Comparison of ENCODE assay signal across 15 cellular contexts in genomic region chr5:94614156-94614805, GRCh38. TPM values are rescaled to one million over a fixed set of nuclear protein-coding genes. Genes with fewer than 3 reads are reported as not detected.
DNase-seq lines count a peak whose midpoint lies in the region; ATAC-seq, FAIRE-seq and TF ChIP-seq lines count a peak whose summit lies in the region.
"Had no signal": no experiment of that assay in that cellular context is flagged by ENCODE, and none has a peak within 500 bp of the region (broad histone marks: within the 10 kb centered on the region; RNA-seq: fewer than 3 reads in every experiment).

No MANE protein-coding gene starts in this region.

- POLR2A ChIA-PET in CD8-positive, alpha-beta T cell (lab: Charles Lee): no interaction called here
- POLR2A ChIA-PET in endothelial cell of umbilical vein (lab: Charles Lee): no interaction called here
- POLR2A ChIA-PET in RWPE1 (lab: Yijun Ruan, JAX; ENCODE audit: low non-redundant PET): no interaction called here

- H3K9me1 ChIP-seq in endothelial cell of umbilical vein (replicated peaks; ENCODE audit: control insufficient read depth, extremely low read depth, insufficient read depth, low read length): no peaks in the 10 kb centered on the region

- peaks cover 32% of the 10 kb centered on the region for H3K4me1 Mint-ChIP-seq in CD8-positive, alpha-beta T cell (ENCODE audit: low read depth)
- peaks cover 39% of the 10 kb centered on the region for H3K4me1 Mint-ChIP-seq in brain

- no peaks in the 10 kb centered on the region for H3K9me3 ChIP-seq in CD8-positive, alpha-beta T cell (ENCODE audit: low read length)
- H3K9me3 ChIP-seq in endothelial cell of umbilical vein (replicated peaks; ENCODE audit: control insufficient read depth, insufficient read depth, low read length) (no peaks in the 10 kb centered on the region), SJCRH30 (replicated peaks) (no peaks in the 10 kb centered on the region), testis (no peaks in the 10 kb centered on the region)
- H3K9me3 ChIP-seq: BLaER1, HAP-1 had no signal

- DNase-seq in CD8-positive, alpha-beta T cell: no peak
- DNase-seq in G401 (ENCODE audit: low spot score) (peak; percentile 61), endothelial cell of umbilical vein (ENCODE audit: low read depth, low spot score) (peak; percentile 41), SJCRH30 (no peak), RWPE1 (ENCODE audit: low spot score) (no peak), testis (no peak)
- DNase-seq: CD8-positive, alpha-beta memory T cell; DMS79 treated with DMSO at 0.1 percent for 48 hours; HFFc6 had no signal

- CTCF ChIA-PET in CD8-positive, alpha-beta T cell (lab: Charles Lee): interaction anchor here (1.3 kb wide), 1 partner anchor 123 kb away, joined by 3 read pairs; no protein-coding TSS in a partner anchor
- CTCF ChIA-PET in endothelial cell of umbilical vein (lab: Charles Lee) (interaction anchor here (1.0 to 1.8 kb wide), 4 partner anchors 12 to 124 kb away, joined by 3 to 15 read pairs (median 4); no protein-coding TSS in a partner anchor), RWPE1 (lab: Yijun Ruan, JAX) (no interaction called here)

- no peaks in the 10 kb centered on the region for H3K9me3 Mint-ChIP-seq in CD8-positive, alpha-beta T cell
- H3K9me3 Mint-ChIP-seq in brain: no peaks in the 10 kb centered on the region
- H3K9me3 Mint-ChIP-seq: CD4-positive, CD25-positive, alpha-beta regulatory T cell; CD8-positive, alpha-beta memory T cell; GM23338; HFFc6 had no signal

- peak overlapping the region; percentile 23 for H3K4me3 Mint-ChIP-seq in CD8-positive, alpha-beta T cell
- H3K4me3 Mint-ChIP-seq in brain: peak overlapping the region in 4 of 5 experiments; percentile 23 to 98 (median 58)
- H3K4me3 Mint-ChIP-seq: GM23338, HFFc6 had no signal

- no peak overlapping the region for H3K27ac ChIP-seq in CD8-positive, alpha-beta T cell (ENCODE audit: low read depth, low read length)
- H3K27ac ChIP-seq in endothelial cell of umbilical vein (ENCODE audit: insufficient read depth, low read depth, low read length) (no peak overlapping the region), SJCRH30 (no peak overlapping the region), RWPE1 (no peak overlapping the region), testis (no peak overlapping the region)
- H3K27ac ChIP-seq: BLaER1, C4-2B had no signal

- H2AFZ ChIP-seq in endothelial cell of umbilical vein (ENCODE audit: low read depth, low read length): no peak overlapping the region
- H2AFZ ChIP-seq: GM23338 had no signal

- H3K27me3 Mint-ChIP-seq in CD8-positive, alpha-beta T cell (ENCODE audit: low read depth): no peaks in the 10 kb centered on the region
- peaks cover 19% of the 10 kb centered on the region for H3K27me3 Mint-ChIP-seq in brain
- H3K27me3 Mint-ChIP-seq: CD4-positive, CD25-positive, alpha-beta regulatory T cell; CD8-positive, alpha-beta memory T cell had no signal

- H3K4me1 ChIP-seq in CD8-positive, alpha-beta T cell (ENCODE audit: insufficient read depth, low read length): peaks cover 11% of the 10 kb centered on the region
- H3K4me1 ChIP-seq in endothelial cell of umbilical vein (ENCODE audit: control insufficient read depth, extremely low read depth, insufficient read depth, low read length) (peaks cover 4% of the 10 kb centered on the region), SJCRH30 (peaks cover 3% of the 10 kb centered on the region; the same call in 1 of the 2 replicates), testis (peaks cover 5% of the 10 kb centered on the region)

- H3K4me2 ChIP-seq in endothelial cell of umbilical vein (ENCODE audit: insufficient read depth, low read length): no peak overlapping the region
- H3K4me2 ChIP-seq: BLaER1, GM23338 had no signal

- H3K36me3 Mint-ChIP-seq in CD8-positive, alpha-beta T cell: peaks cover 13% of the 10 kb centered on the region
- H3K36me3 Mint-ChIP-seq in brain: no peaks in the 10 kb centered on the region
- H3K36me3 Mint-ChIP-seq: CD4-positive, CD25-positive, alpha-beta regulatory T cell had no signal

- in situ Hi-C loops in G401 (cut with HindIII; ENCODE audit: low sequenced_read_pairs): no loop called here

- intact Hi-C loops in CD8-positive, alpha-beta T cell (cut with DNase I, micrococcal nuclease): loop anchor here (2.0 to 10.0 kb wide), 3 partner anchors 123 to 1041 kb away; no protein-coding TSS in a partner anchor
- intact Hi-C loops in endothelial cell of umbilical vein (cut with micrococcal nuclease): no loop called here
- intact Hi-C loops in testis (cut with DNase I; ENCODE audit: low total_unique reads): no loop called here

- H3K27ac Mint-ChIP-seq in CD8-positive, alpha-beta T cell: no peak overlapping the region
- H3K27ac Mint-ChIP-seq in brain: no peak overlapping the region
- H3K27ac Mint-ChIP-seq: CD4-positive, CD25-positive, alpha-beta regulatory T cell; GM23338; HFFc6 had no signal

- WGBS in testis, 2 donors: 82 to 97% methylated on average over 2 of the region's 2 CpGs

- no peaks in the 10 kb centered on the region for H4K20me1 ChIP-seq in endothelial cell of umbilical vein (replicated peaks; ENCODE audit: control insufficient read depth, extremely low read depth, insufficient read depth, low read length)

- ATAC-seq in CD8-positive, alpha-beta T cell: no peak

- H3K9ac ChIP-seq in endothelial cell of umbilical vein (replicated peaks; ENCODE audit: extremely low read depth, insufficient read depth, low read length): no peak overlapping the region
- H3K9ac ChIP-seq: BLaER1 had no signal

- dilution Hi-C loops in endothelial cell of umbilical vein (cut with MboI; ENCODE audit: extremely low pct_ligation_motif_present, low sequenced_read_pairs): no loop called here

- TF ChIP-seq CTCF in CD8-positive, alpha-beta T cell (IDR thresholded peaks at IDR 0.05): no peak
- TF ChIP-seq CTCF in brain (conservative IDR thresholded peaks at IDR 0.05) (no peak), endothelial cell of umbilical vein (IDR thresholded peaks at IDR 0.05; ENCODE audit: extremely low read depth in 1 of 2, insufficient read depth in 1 of 2, low read depth in 1 of 2, low read length in 2 of 2) (no peak), RWPE1 (conservative IDR thresholded peaks at IDR 0.05; ENCODE audit: low read depth) (no peak), testis (IDR thresholded peaks at IDR 0.05) (no peak)

- no peaks in the 10 kb centered on the region for H3K79me2 ChIP-seq in endothelial cell of umbilical vein (ENCODE audit: control insufficient read depth, insufficient read depth, low read length)

- FAIRE-seq in endothelial cell of umbilical vein (lab: Jason Lieb, UNC): no peak

- no TSS peak for BruUV-seq in endothelial cell of umbilical vein (replicated peaks; lab: Mats Ljungman, UMichigan)

- no peak overlapping the region for H3K4me3 ChIP-seq in CD8-positive, alpha-beta T cell (ENCODE audit: low read depth, low read length)
- no peak overlapping the region for H3K4me3 ChIP-seq in endothelial cell of umbilical vein (replicated peaks in 1 of 3; ENCODE audit: insufficient read depth in 1 of 3, low read depth in 1 of 3, low read length in 3 of 3)
- no peak overlapping the region for H3K4me3 ChIP-seq in SJCRH30
- no peak overlapping the region for H3K4me3 ChIP-seq in testis
- H3K4me3 ChIP-seq: BLaER1, GM23338, HAP-1 had no signal

- no peaks in the 10 kb centered on the region for H3K27me3 ChIP-seq in CD8-positive, alpha-beta T cell (ENCODE audit: insufficient read depth, low read length)
- H3K27me3 ChIP-seq in endothelial cell of umbilical vein (ENCODE audit: control insufficient read depth in 2 of 2, insufficient read depth in 2 of 2, low read length in 2 of 2): no peaks in the 10 kb centered on the region
- no peaks in the 10 kb centered on the region for H3K27me3 ChIP-seq in SJCRH30
- H3K27me3 ChIP-seq in testis: no peaks in the 10 kb centered on the region
- H3K27me3 ChIP-seq: BLaER1 had no signal

- H3K36me3 ChIP-seq in CD8-positive, alpha-beta T cell (ENCODE audit: insufficient read depth, low read length): no peaks in the 10 kb centered on the region
- H3K36me3 ChIP-seq in endothelial cell of umbilical vein (ENCODE audit: control insufficient read depth in 2 of 2, extremely low read depth in 1 of 2, insufficient read depth in 2 of 2, low read length in 2 of 2) (no peaks in the 10 kb centered on the region), SJCRH30 (no peaks in the 10 kb centered on the region), testis (ENCODE audit: low read depth, missing control alignments) (no peaks in the 10 kb centered on the region)
- H3K36me3 ChIP-seq: BLaER1, HAP-1 had no signal

- TF ChIP-seq POLR2A in endothelial cell of umbilical vein (IDR thresholded peaks at IDR 0.05; ENCODE audit: low read depth, low read length) (no peak), testis (IDR thresholded peaks at IDR 0.05) (no peak)

RNA-seq across cellular contexts. Expression of gene KIAA0825, which starts 4.1 kb away (rescaled TPM):
- total RNA-seq in CD8-positive, alpha-beta T cell: 1 to 10 TPM in 1 of 2 experiments, under 1 TPM in 1; 0.89 to 1.0 TPM
- 1.8 and 3.3 TPM in 2 replicates for total RNA-seq in G401 (2014; rRNA removed; shearing (Covaris generic))
- 0.85 TPM for polyA plus RNA-seq in brain (ENCODE audit: insufficient read depth, low read depth, low replicate concordance)
- total RNA-seq in endothelial cell of umbilical vein: 1.1 and 1.3 TPM in 2 replicates
- 0.10 and 0.15 TPM in 2 replicates for polyA plus RNA-seq in endothelial cell of umbilical vein
- 0.30 and 0.37 TPM in 2 replicates for polyA plus RNA-seq in endothelial cell of umbilical vein (2011; cell fraction: cytosol; rRNA removed)
- 0.88 and 1.0 TPM in 2 replicates for polyA plus RNA-seq in endothelial cell of umbilical vein (2011; cell fraction: nucleus; rRNA removed)
- 0.52 and 0.61 TPM in 2 replicates for polyA plus RNA-seq in endothelial cell of umbilical vein (2012)
- 1.8 and 2.1 TPM in 2 replicates for polyA minus RNA-seq in endothelial cell of umbilical vein
- polyA minus RNA-seq in endothelial cell of umbilical vein (2011; cell fraction: cytosol; rRNA and poly(A)+ RNA removed): 30.2 TPM
- polyA minus RNA-seq in endothelial cell of umbilical vein (2011; cell fraction: nucleus; rRNA and poly(A)+ RNA removed): 8.8 and 12.3 TPM in 2 replicates
- 3.0 and 3.1 TPM in 2 replicates for total RNA-seq in SJCRH30 (2014; rRNA removed; shearing (Covaris generic))
- 10 to 100 TPM in 1 of 2 donors, 1 to 10 TPM in 1; 9.3 to 11.2 TPM for total RNA-seq in testis
- polyA plus RNA-seq in testis (ENCODE audit: insufficient read depth, low read depth, low replicate concordance): 4.1 TPM

RNA-seq across cellular contexts. Expression of gene SLF1, which starts 4.2 kb away (rescaled TPM):
- total RNA-seq in CD8-positive, alpha-beta T cell: 10 to 100 TPM in 1 of 2 experiments, 1 to 10 TPM in 1; 10.0 to 11.1 TPM
- total RNA-seq in G401 (2014; rRNA removed; shearing (Covaris generic)): 12.2 and 16.4 TPM in 2 replicates
- 6.5 TPM for polyA plus RNA-seq in brain (ENCODE audit: insufficient read depth, low read depth, low replicate concordance)
- 6.4 and 8.5 TPM in 2 replicates for total RNA-seq in endothelial cell of umbilical vein
- polyA plus RNA-seq in endothelial cell of umbilical vein: 1.4 TPM in 2 replicates
- 1.7 and 2.2 TPM in 2 replicates for polyA plus RNA-seq in endothelial cell of umbilical vein (2011; cell fraction: cytosol; rRNA removed)
- polyA plus RNA-seq in endothelial cell of umbilical vein (2011; cell fraction: nucleus; rRNA removed): 4.2 and 5.3 TPM in 2 replicates
- polyA plus RNA-seq in endothelial cell of umbilical vein (2012): 2.2 and 4.4 TPM in 2 replicates
- 3.6 and 3.9 TPM in 2 replicates for polyA minus RNA-seq in endothelial cell of umbilical vein
- 63.7 TPM for polyA minus RNA-seq in endothelial cell of umbilical vein (2011; cell fraction: cytosol; rRNA and poly(A)+ RNA removed)
- 5.0 and 12.6 TPM in 2 replicates for polyA minus RNA-seq in endothelial cell of umbilical vein (2011; cell fraction: nucleus; rRNA and poly(A)+ RNA removed)
- 51.0 and 69.3 TPM in 2 replicates for total RNA-seq in SJCRH30 (2014; rRNA removed; shearing (Covaris generic))
- total RNA-seq in testis: 10 to 100 TPM; 34.9 to 49.4 TPM
- 12.0 TPM for polyA plus RNA-seq in testis (ENCODE audit: insufficient read depth, low read depth, low replicate concordance)

Comparison
In these comparisons a context has a peak if more than half of its experiments do, and no peak if none do; other contexts are left out.
1. DNase-seq: peak in G401 (single experiment) and endothelial cell of umbilical vein (single experiment); none in CD8-positive, alpha-beta T cell (0 of 7), SJCRH30 (0 of 2), RWPE1 (single experiment) and testis (single experiment).
2. intact Hi-C loops: an anchor here in CD8-positive, alpha-beta T cell (2.0 to 10.0 kb wide); none called in endothelial cell of umbilical vein and testis.